ENCODE assay signal across 16 cellular contexts in the genomic region with DNA sequence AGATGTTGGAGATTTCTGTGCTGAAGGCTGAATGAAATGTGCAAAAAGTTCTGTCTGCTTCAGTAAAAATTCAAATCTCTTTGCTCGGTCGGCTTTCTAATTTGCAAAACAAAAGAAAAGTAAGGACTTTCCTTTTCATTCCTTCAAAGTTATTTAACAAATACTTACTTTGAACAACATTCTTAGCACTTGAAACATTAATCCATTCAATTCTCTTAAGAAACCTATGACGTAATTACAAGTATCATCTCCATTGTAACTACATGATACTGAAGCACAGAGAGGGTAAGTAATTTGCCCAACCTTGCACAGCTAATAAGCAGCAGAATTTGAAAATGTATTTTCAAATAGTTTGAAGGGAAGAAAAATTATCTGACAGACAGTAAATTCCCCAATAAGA. TPM values are rescaled to one million over a fixed set of nuclear protein-coding genes. Genes with fewer than 3 reads are reported as not detected.
DNase-seq lines count a peak whose midpoint lies in the region; ATAC-seq, FAIRE-seq and TF ChIP-seq lines count a peak whose summit lies in the region.
"Had no signal": no experiment of that assay in that cellular context is flagged by ENCODE, and none has a peak within 500 bp of the region (broad histone marks: within the 10 kb centered on the region; RNA-seq: fewer than 3 reads in every experiment).

No MANE protein-coding gene starts in this region.

- no peaks in the 10 kb centered on the region for H3K27me3 Mint-ChIP-seq in astrocyte (ENCODE audit: low read depth, unreplicated experiment)

- DNase-seq in A549 (ENCODE audit: low read depth in 1 of 2, low spot score in 1 of 2): no peak
- peak; percentile 18 to 93 for DNase-seq in HAP-1 (ENCODE audit: low spot score in 2 of 2)
- no peak for DNase-seq in astrocyte (ENCODE audit: low read depth)
- DNase-seq in mucosa of descending colon: no peak
- DNase-seq in substantia nigra (lab: John Stamatoyannopoulos, UW): no peak
- DNase-seq: 8988T; C1 segment of cervical spinal cord; Calu3; CD4-positive, alpha-beta memory T cell; COR-L47; DMS153; DND-41; H9 had no signal

- CTCF ChIA-PET in A549 (lab: Yijun Ruan, JAX): no interaction called here

- intact Hi-C loops in mucosa of descending colon (cut with DNase I, micrococcal nuclease): no loop called here

- H3K4me2 ChIP-seq in A549 (no peak overlapping the region), astrocyte (ENCODE audit: low read length) (no peak overlapping the region)
- H3K4me2 ChIP-seq: GM23338 had no signal

- H3K27me3 ChIP-seq in HAP-1 (ENCODE audit: low read depth) (no peaks in the 10 kb centered on the region), astrocyte (ENCODE audit: insufficient read depth, low read length) (no peaks in the 10 kb centered on the region)

- H3K4me1 ChIP-seq in A549 (peaks cover 18% of the 10 kb centered on the region; the same call in 2 of the 3 replicates), HAP-1 (peaks cover 59% of the 10 kb centered on the region), astrocyte (ENCODE audit: insufficient read depth, low read length) (no peaks in the 10 kb centered on the region), mucosa of descending colon (ENCODE audit: low read depth) (no peaks in the 10 kb centered on the region)

- H3K27ac Mint-ChIP-seq in astrocyte (ENCODE audit: unreplicated experiment): no peak overlapping the region
- H3K27ac Mint-ChIP-seq: CD4-positive, alpha-beta memory T cell; GM23338 had no signal

- ATAC-seq in A549 (no peak), GM19035 (IDR thresholded peaks at IDR 0.05; ENCODE audit: unreplicated experiment) (no peak), mucosa of descending colon (no peak)
- ATAC-seq: GM23338 had no signal

- H3K4me3 ChIP-seq in A549 (no peak overlapping the region), HAP-1 (no peak overlapping the region), astrocyte (ENCODE audit: insufficient read depth, low read depth, low read length) (no peak overlapping the region), mucosa of descending colon (no peak overlapping the region)
- H3K4me3 ChIP-seq: GM23338 had no signal

- TF ChIP-seq CTCF in A549 (IDR thresholded peaks at IDR 0.05): no peak
- no peak for TF ChIP-seq CTCF in astrocyte (IDR thresholded peaks at IDR 0.05; ENCODE audit: insufficient read depth, low read depth, low read length)
- no peak for TF ChIP-seq CTCF in mucosa of descending colon (IDR thresholded peaks at IDR 0.05)

- H3K4me3 Mint-ChIP-seq in astrocyte (ENCODE audit: unreplicated experiment): no peak overlapping the region
- H3K4me3 Mint-ChIP-seq: CD4-positive, alpha-beta memory T cell; GM23338; H9 had no signal

- peaks cover 4% of the 10 kb centered on the region for H3K36me3 Mint-ChIP-seq in astrocyte (ENCODE audit: low read depth, unreplicated experiment)
- H3K36me3 Mint-ChIP-seq: CD4-positive, alpha-beta memory T cell had no signal

- in situ Hi-C loops in HAP-1 (cut with MboI; ENCODE audit: low sequenced_read_pairs): no loop called here

- H3K9ac ChIP-seq in astrocyte (ENCODE audit: low read length): no peak overlapping the region

- POLR2A ChIA-PET in A549 (lab: Yijun Ruan, JAX): no interaction called here

- H2AFZ ChIP-seq in astrocyte (ENCODE audit: low read depth, low read length): no peak overlapping the region
- H2AFZ ChIP-seq: GM23338 had no signal

- TF ChIP-seq POLR2A in A549 (IDR thresholded peaks at IDR 0.05; ENCODE audit: low read length): no peak

- H3K36me3 ChIP-seq in HAP-1 (replicated peaks) (peaks cover 14% of the 10 kb centered on the region), astrocyte (ENCODE audit: insufficient read depth, low read length) (peaks cover 10% of the 10 kb centered on the region), mucosa of descending colon (ENCODE audit: low read depth) (no peaks in the 10 kb centered on the region)

- 94% methylated on average over 3 of the region's 3 CpGs for WGBS in A549 (ENCODE audit: missing lambda C conversion rate)

- TF ChIP-seq RAD21 in A549 (conservative IDR thresholded peaks at IDR 0.05 in 1 of 2, IDR thresholded peaks at IDR 0.05 in 1 of 2): no peak

- H3K27ac ChIP-seq in A549 (no peak overlapping the region), astrocyte (ENCODE audit: low read depth, low read length) (no peak overlapping the region), substantia nigra (ENCODE audit: low read depth, low read length, poor library complexity, severe bottlenecking) (no peak overlapping the region)

- TF ChIP-seq EP300 in A549 (IDR thresholded peaks at IDR 0.05): no peak

- H3K4me1 Mint-ChIP-seq in astrocyte (ENCODE audit: low read depth, unreplicated experiment): peaks cover 3% of the 10 kb centered on the region
- H3K4me1 Mint-ChIP-seq: CD4-positive, alpha-beta memory T cell had no signal

- no peaks in the 10 kb centered on the region for H3K9me3 ChIP-seq in A549
- H3K9me3 ChIP-seq in HAP-1: no peaks in the 10 kb centered on the region
- H3K9me3 ChIP-seq in astrocyte (ENCODE audit: insufficient read depth, low read depth, low read length): no peaks in the 10 kb centered on the region
- no peaks in the 10 kb centered on the region for H3K9me3 ChIP-seq in mucosa of descending colon

- H3K9me3 Mint-ChIP-seq in astrocyte (ENCODE audit: unreplicated experiment): no peaks in the 10 kb centered on the region
- H3K9me3 Mint-ChIP-seq: CD4-positive, alpha-beta memory T cell; GM23338; H9 had no signal

- FAIRE-seq in A549 (lab: Jason Lieb, UNC) (peak; percentile 76), astrocyte (lab: Jason Lieb, UNC) (peak; percentile 80), islet of Langerhans (lab: Jason Lieb, UNC) (peak; percentile 89)

- H3K79me2 ChIP-seq in astrocyte (ENCODE audit: insufficient read depth, low read length): peaks cover 51% of the 10 kb centered on the region

- H4K20me1 ChIP-seq in astrocyte (ENCODE audit: insufficient read depth, low read length): peaks cover 25% of the 10 kb centered on the region

TF ChIP-seq in A549, 52 proteins besides CTCF, POLR2A, EP300 and RAD21:
- TF ChIP-seq ZFP36 (IDR thresholded peaks at IDR 0.05; ENCODE audit: borderline replicate concordance, partially characterized antibody) (peak; percentile 39), SREBF2 (IDR thresholded peaks at IDR 0.05) (no peak)

RNA-seq across cellular contexts. Expression of a gene that starts 6.9 kb away (rescaled TPM):
- polyA plus RNA-seq in A549 (2011; rRNA removed): 63.7 and 77.2 TPM in 2 replicates
- polyA plus RNA-seq in A549 (2012; cell fraction: cytosol; rRNA removed): 11.5 and 12.0 TPM in 2 replicates
- 8.3 and 12.3 TPM in 2 replicates for polyA plus RNA-seq in A549 (2012; cell fraction: nucleus; rRNA removed)
- 56.5 to 72.4 TPM (median 71.8 TPM) in 3 replicates for polyA plus RNA-seq in A549 (2017; fragmentation: RNase III; extraction: RNeasy Plus Mini Kit Qiagen cat#74134 plus additional on column Dnase treatment)
- 15.3 and 15.6 TPM in 2 replicates for polyA minus RNA-seq in A549 (2011; rRNA and poly(A)+ RNA removed)
- 104 and 107 TPM in 2 replicates for total RNA-seq in astrocyte
- total RNA-seq in mucosa of descending colon: 10 to 100 TPM in 1 of 3 donors, 1 to 10 TPM in 2; 3.1 to 31.6 (median 6.0) TPM

RNA-seq across cellular contexts. Expression of a gene that starts 23.7 kb away (rescaled TPM):
- polyA plus RNA-seq in A549 (2011; rRNA removed): 49.0 and 51.4 TPM in 2 replicates
- 11.0 and 14.6 TPM in 2 replicates for polyA plus RNA-seq in A549 (2012; cell fraction: cytosol; rRNA removed)
- 15.2 and 22.5 TPM in 2 replicates for polyA plus RNA-seq in A549 (2012; cell fraction: nucleus; rRNA removed)
- polyA plus RNA-seq in A549 (2017; fragmentation: RNase III; extraction: RNeasy Plus Mini Kit Qiagen cat#74134 plus additional on column Dnase treatment): 22.4 to 23.9 TPM (median 22.4 TPM) in 3 replicates
- 21.2 and 21.5 TPM in 2 replicates for polyA minus RNA-seq in A549 (2011; rRNA and poly(A)+ RNA removed)
- total RNA-seq in astrocyte: 36.1 and 36.2 TPM in 2 replicates
- 10 to 100 TPM; 27.0 to 34.5 (median 30.7) TPM for total RNA-seq in mucosa of descending colon

Comparison
In these comparisons a context has a peak if more than half of its experiments do, and no peak if none do; other contexts are left out.
1. DNase-seq: peak in HAP-1 (2 of 2); none in A549 (0 of 2), astrocyte (single experiment), mucosa of descending colon (0 of 3) and substantia nigra (0 of 49).